In the genomic region with DNA sequence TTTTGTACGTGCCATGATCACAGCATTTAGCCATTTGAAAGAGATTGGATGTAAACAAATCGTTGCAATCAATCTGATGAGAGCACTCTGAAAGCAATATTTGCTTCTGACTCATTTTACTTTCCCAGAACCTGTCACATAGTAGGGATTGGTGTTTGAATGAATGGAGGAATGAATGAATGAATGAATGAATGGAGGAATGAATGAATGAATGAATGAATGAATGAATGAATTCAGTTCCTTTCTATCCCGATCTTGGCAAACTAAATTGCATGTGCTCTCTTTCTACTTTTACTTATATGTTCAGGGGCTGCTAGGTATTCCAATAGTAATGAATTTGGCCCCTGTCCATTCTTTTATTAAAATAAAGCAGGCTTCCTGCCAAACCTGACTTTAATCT, we compare ENCODE assay signal across 29 cellular contexts.
"Had no signal": no experiment of that assay in that cellular context is flagged by ENCODE, and none has a peak within 500 bp of the region (broad histone marks: within the 10 kb centered on the region; RNA-seq: fewer than 3 reads in every experiment).

No MANE protein-coding gene starts in this region.

- FAIRE-seq: small intestine, urothelium cell line had no signal

- H3K9ac ChIP-seq: neural progenitor cell, parathyroid adenoma had no signal

- DNase-seq: natural killer cell; occipital lobe; ovary; posterior cingulate gyrus; psoas muscle; right cardiac atrium; right lobe of liver; sigmoid colon; small intestine; stimulated activated CD4-positive, alpha-beta T cell treated with anti-CD3 and anti-CD28 coated beads, Interleukin-15, amount 100 ng/mL, for 24 hours; stimulated activated CD4-positive, alpha-beta T cell treated with anti-CD3 and anti-CD28 coated beads, Interleukin-2, amount 100 ng/mL, for 24 hours; stimulated activated CD4-positive, alpha-beta T cell treated with anti-CD3 and anti-CD28 coated beads, Interleukin-2, amount 100 ng/mL, for 48 hours; stimulated activated CD4-positive, alpha-beta T cell treated with anti-CD3 and anti-CD28 coated beads, Interleukin-4, amount 100 ng/mL, for 24 hours; stimulated activated naive B cell treated with anti-CD40 and anti-IgM and Interleukin-4, amounts not matched to agents 10 μg/mL and 1 μg/mL and 100 μg/mL, for 72 hours; stimulated activated naive CD4-positive, alpha-beta T cell treated with Interleukin-2 at 50 U/mL for 16 hours; stomach; thyroid gland; trophoblast cell; upper lobe of left lung had no signal

- H3K36me3 Mint-ChIP-seq: natural killer cell; neural progenitor cell; stimulated activated effector memory CD8-positive, alpha-beta T cell treated with anti-CD3 and anti-CD28 coated beads, Interleukin-12 subunit alpha, Interleukin-12 subunit beta, amount 100 ng/mL, for 72 hours; stimulated activated naive B cell treated with anti-CD40 and anti-IgM and Interleukin-4, amounts not matched to agents 10 μg/mL and 1 μg/mL and 100 μg/mL, for 72 hours had no signal

- H3K4me3 ChIP-seq: neural progenitor cell, ovary, psoas muscle, right lobe of liver, sigmoid colon, stomach, thoracic aorta, thyroid gland, tibial nerve, upper lobe of left lung, vagina had no signal

- H3K9me3 Mint-ChIP-seq: neural progenitor cell; stimulated activated naive CD8-positive, alpha-beta T cell treated with anti-CD3 and anti-CD28 coated beads, Interleukin-15, Interleukin-2, amounts not matched to agents 100 ng/mL and 50 ng/mL, for 24 hours had no signal

- H3K4me1 Mint-ChIP-seq: natural killer cell; neural progenitor cell; stimulated activated effector memory CD8-positive, alpha-beta T cell treated with anti-CD3 and anti-CD28 coated beads, Interleukin-12 subunit alpha, Interleukin-12 subunit beta, amount 100 ng/mL, for 72 hours; stimulated activated naive B cell treated with anti-CD40 and anti-IgM and Interleukin-4, amounts not matched to agents 10 μg/mL and 1 μg/mL and 100 μg/mL, for 72 hours had no signal

- H3K4me3 Mint-ChIP-seq: natural killer cell; nephron; neural progenitor cell; stimulated activated effector memory CD8-positive, alpha-beta T cell treated with anti-CD3 and anti-CD28 coated beads, Interleukin-12 subunit alpha, Interleukin-12 subunit beta, amount 100 ng/mL, for 72 hours; stimulated activated naive B cell treated with anti-CD40 and anti-IgM and Interleukin-4, amounts not matched to agents 10 μg/mL and 1 μg/mL and 100 μg/mL, for 72 hours; stimulated activated naive CD8-positive, alpha-beta T cell treated with anti-CD3 and anti-CD28 coated beads, Interleukin-15, Interleukin-2, amounts not matched to agents 100 ng/mL and 50 ng/mL, for 24 hours had no signal

- H3K27ac Mint-ChIP-seq: natural killer cell; nephron; neural progenitor cell; progenitor cell of endocrine pancreas; stimulated activated effector memory CD8-positive, alpha-beta T cell treated with anti-CD3 and anti-CD28 coated beads, Interleukin-12 subunit alpha, Interleukin-12 subunit beta, amount 100 ng/mL, for 72 hours; stimulated activated naive B cell treated with anti-CD40 and anti-IgM and Interleukin-4, amounts not matched to agents 10 μg/mL and 1 μg/mL and 100 μg/mL, for 72 hours; stimulated activated naive CD8-positive, alpha-beta T cell treated with anti-CD3 and anti-CD28 coated beads, Interleukin-15, Interleukin-2, amounts not matched to agents 100 ng/mL and 50 ng/mL, for 24 hours had no signal

- H3K4me2 ChIP-seq: neural progenitor cell had no signal

- H3K9me3 ChIP-seq: ovary, psoas muscle, right lobe of liver, sigmoid colon, stomach, thoracic aorta, thyroid gland, tibial nerve, upper lobe of left lung, vagina had no signal

- H2AFZ ChIP-seq: neural progenitor cell, parathyroid adenoma had no signal

- H3K36me3 ChIP-seq: neural progenitor cell, ovary, right lobe of liver, sigmoid colon, stomach, thoracic aorta, thyroid gland, tibial nerve, upper lobe of left lung, vagina had no signal

- H3K27me3 Mint-ChIP-seq: progenitor cell of endocrine pancreas had no signal

- H3K27ac ChIP-seq: neural progenitor cell, ovary, parathyroid adenoma, psoas muscle, right lobe of liver, sigmoid colon, stomach, thoracic aorta, thyroid gland, tibial nerve, upper lobe of left lung, vagina had no signal

- H3K27me3 ChIP-seq: neural progenitor cell, ovary, right lobe of liver, sigmoid colon, stomach, thyroid gland, tibial nerve, upper lobe of left lung, vagina had no signal

- H3K4me1 ChIP-seq: neural progenitor cell, psoas muscle, right lobe of liver, sigmoid colon, stomach, thyroid gland, tibial nerve, upper lobe of left lung, vagina had no signal

- H3K79me2 ChIP-seq: parathyroid adenoma had no signal

- ATAC-seq: natural killer cell; psoas muscle; right cardiac atrium; right lobe of liver; stimulated activated effector memory CD8-positive, alpha-beta T cell treated with anti-CD3 and anti-CD28 coated beads, Interleukin-12 subunit alpha, Interleukin-12 subunit beta, amount 100 ng/mL, for 72 hours; stimulated activated naive B cell treated with anti-CD40 and anti-IgM and Interleukin-4, amounts not matched to agents 10 μg/mL and 1 μg/mL and 100 μg/mL, for 72 hours had no signal
